19 cellular contexts compared by ENCODE assay signal in the genomic region with DNA sequence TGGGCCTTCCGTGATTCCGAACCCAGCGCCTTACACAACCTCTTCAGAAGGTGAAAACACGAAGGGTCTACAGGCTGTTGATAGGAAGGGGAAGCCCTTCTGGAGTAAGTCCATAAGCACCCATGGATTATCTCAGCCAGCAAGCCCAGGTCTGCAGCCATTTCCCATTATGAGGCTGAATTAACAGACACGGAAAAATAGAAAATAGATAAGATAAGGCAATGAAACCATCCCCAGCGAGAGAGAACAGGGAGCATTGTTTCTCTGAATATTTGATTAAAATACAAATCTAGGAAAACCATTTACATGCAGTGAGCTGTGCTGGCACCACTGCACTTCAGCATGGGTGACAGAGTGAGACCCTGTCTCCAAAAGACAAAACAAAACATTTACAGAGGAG. TPM values are rescaled to one million over a fixed set of nuclear protein-coding genes. Genes with fewer than 3 reads are reported as not detected.
A peak's percentile ranks its signal among the peaks of the same experiment; 100 is the strongest.
DNase-seq lines count a peak whose midpoint lies in the region; ATAC-seq and TF ChIP-seq lines count a peak whose summit lies in the region.
"Had no signal": no experiment of that assay in that cellular context is flagged by ENCODE, and none has a peak within 500 bp of the region (broad histone marks: within the 10 kb centered on the region; RNA-seq: fewer than 3 reads in every experiment).

No MANE protein-coding gene starts in this region.

- H3K36me3 Mint-ChIP-seq in GM23338 (ENCODE audit: low read depth), result no peaks in the 10 kb centered on the region; the same call in 2 of the 3 replicates
- H3K36me3 Mint-ChIP-seq: CD14-positive monocyte; CD4-positive, CD25-positive, alpha-beta regulatory T cell; CD8-positive, alpha-beta T cell had no signal

- no peak overlapping the region for H3K4me3 Mint-ChIP-seq in GM23338
- H3K4me3 Mint-ChIP-seq: B cell; CD4-positive, CD25-positive, alpha-beta regulatory T cell; CD8-positive, alpha-beta T cell had no signal

- H3K4me2 ChIP-seq in SK-N-SH (no peak overlapping the region), GM23338 (no peak overlapping the region), mesendoderm (ENCODE audit: low read length) (no peak overlapping the region)
- H3K4me2 ChIP-seq: A549, BLaER1 had no signal

- POLR2A ChIA-PET in SK-N-SH (lab: Yijun Ruan, JAX), result no interaction called here

- H3K27me3 Mint-ChIP-seq in GM23338 (ENCODE audit: insufficient read depth, low read depth, poor library complexity), result no peaks in the 10 kb centered on the region
- H3K27me3 Mint-ChIP-seq: CD4-positive, CD25-positive, alpha-beta regulatory T cell had no signal

- TF ChIP-seq RAD21 in SK-N-SH (IDR thresholded peaks at IDR 0.05; ENCODE audit: low read length), result no peak

- no peak overlapping the region for H3K4ac ChIP-seq in mesendoderm (ENCODE audit: low read depth, low read length)

- no peak overlapping the region for H4K8ac ChIP-seq in mesendoderm (ENCODE audit: low read depth, low read length)

- H3K79me1 ChIP-seq in mesendoderm (ENCODE audit: low read length), result no peaks in the 10 kb centered on the region

- H2AFZ ChIP-seq in SK-N-SH (ENCODE audit: low read depth), result no peak overlapping the region
- 0 out of 2 replicates have a peak overlapping the region, but pooled peaks have one; percentile 69 for H2AFZ ChIP-seq in GM23338

- peaks cover 11% of the 10 kb centered on the region for H3K9me3 Mint-ChIP-seq in GM23338
- H3K9me3 Mint-ChIP-seq: CD8-positive, alpha-beta T cell had no signal

- H4K20me1 ChIP-seq in SK-N-SH (ENCODE audit: insufficient read depth) (no peaks in the 10 kb centered on the region), GM23338 (replicated peaks; ENCODE audit: insufficient read depth) (no peaks in the 10 kb centered on the region)
- H4K20me1 ChIP-seq: BLaER1 had no signal

- no peak overlapping the region for H2BK5ac ChIP-seq in mesendoderm (ENCODE audit: low read length)

- 65% methylated on average over 6 of the region's 6 CpGs for WGBS in SK-N-SH (ENCODE audit: low lambda C conversion rate)
- no CpG with 5 or more reads among the region's 6 CpGs for WGBS in mesendoderm (ENCODE audit: extremely low coverage, insufficient coverage, low lambda C conversion rate)

- H2BK15ac ChIP-seq in mesendoderm (replicated peaks; ENCODE audit: low read depth), result no peak overlapping the region

- no peak overlapping the region for H3K18ac ChIP-seq in mesendoderm (ENCODE audit: low read length)

- CTCF ChIA-PET in SK-N-SH (lab: Yijun Ruan, JAX), result interaction anchor here (1.0 kb wide), 1 partner anchor 28 kb away, joined by 3 read pairs; no protein-coding TSS in a partner anchor

- DNase-seq in SK-N-SH (peak; percentile 71), GM23338 (ENCODE audit: low spot score) (no peak), mesendoderm (no peak)
- DNase-seq: AML-193; C1 segment of cervical spinal cord; Caco-2; Calu3; CD4-positive, CD25-positive, alpha-beta regulatory T cell; CD8-positive, alpha-beta T cell; DMS79 treated with DMSO at 0.1 percent for 48 hours; GF-D8 had no signal

- ATAC-seq in SK-N-SH treated with all-trans-retinoic acid at 6 μM for 48 hours (no peak), GM23338 (no peak), HG03135 (IDR thresholded peaks at IDR 0.05; ENCODE audit: unreplicated experiment) (no peak)
- ATAC-seq: CD8-positive, alpha-beta T cell had no signal

- no peaks in the 10 kb centered on the region for H3K9me3 ChIP-seq in SK-N-SH
- H3K9me3 ChIP-seq: A549, Caco-2 had no signal

- H3K4me3 ChIP-seq in SK-N-SH (ENCODE audit: low read depth in 2 of 2, low read length in 1 of 2) (no peak overlapping the region), GM23338 (no peak overlapping the region), mesendoderm (ENCODE audit: low read length) (no peak overlapping the region)
- H3K4me3 ChIP-seq: A549, BLaER1 had no signal

- no peaks in the 10 kb centered on the region for H3K4me1 Mint-ChIP-seq in GM23338
- H3K4me1 Mint-ChIP-seq: B cell, CD14-positive monocyte had no signal

- no peak overlapping the region for H3K27ac ChIP-seq in SK-N-SH (ENCODE audit: low read depth in 2 of 2, low read length in 1 of 2)
- H3K27ac ChIP-seq in GM23338 (ENCODE audit: low read depth), result no peak overlapping the region
- H3K27ac ChIP-seq in mesendoderm (ENCODE audit: low read depth, low read length), result no peak overlapping the region
- H3K27ac ChIP-seq: 22Rv1, A549, BLaER1 had no signal

- H3K9me2 ChIP-seq in SK-N-SH (no peaks in the 10 kb centered on the region), GM23338 (ENCODE audit: insufficient read depth) (no peaks in the 10 kb centered on the region)

- H2BK120ac ChIP-seq in mesendoderm (ENCODE audit: low read depth, low read length), result no peak overlapping the region

- no peak overlapping the region for H2AK5ac ChIP-seq in mesendoderm (ENCODE audit: low read length)

- no peak overlapping the region for H4K5ac ChIP-seq in mesendoderm (ENCODE audit: low read length)

- no peak overlapping the region for H3K9ac ChIP-seq in SK-N-SH
- H3K9ac ChIP-seq in mesendoderm (ENCODE audit: low read length), result no peak overlapping the region
- H3K9ac ChIP-seq: BLaER1 had no signal

- TF ChIP-seq EP300 in SK-N-SH (IDR thresholded peaks at IDR 0.05; ENCODE audit: borderline replicate concordance in 1 of 2, low read depth in 1 of 2, low read length in 1 of 2), result no peak; a peak in 1 of 4 replicates

- peaks cover 0 to 2% of the 10 kb centered on the region in 2 experiments; a peak in 1 of 4 replicates for H3K4me1 ChIP-seq in SK-N-SH (ENCODE audit: control insufficient read depth in 1 of 2, insufficient read depth in 2 of 2, low read depth in 1 of 2, low read length in 1 of 2)
- no peaks in the 10 kb centered on the region for H3K4me1 ChIP-seq in GM23338 (ENCODE audit: insufficient read depth)
- H3K4me1 ChIP-seq in mesendoderm (ENCODE audit: control insufficient read depth, low read depth, low read length), result no peaks in the 10 kb centered on the region
- H3K4me1 ChIP-seq: A549, Caco-2 had no signal

- no peak overlapping the region for H3K27ac Mint-ChIP-seq in GM23338
- H3K27ac Mint-ChIP-seq: B cell; CD14-positive monocyte; CD4-positive, CD25-positive, alpha-beta regulatory T cell; CD8-positive, alpha-beta T cell had no signal

- no peak overlapping the region for H3K23ac ChIP-seq in mesendoderm (ENCODE audit: low read length)

- H3K56ac ChIP-seq in mesendoderm (ENCODE audit: low read length), result no peak overlapping the region

- H3F3A ChIP-seq in SK-N-SH (replicated peaks; ENCODE audit: insufficient read depth) (no peaks in the 10 kb centered on the region), GM23338 (replicated peaks; ENCODE audit: low read depth) (no peaks in the 10 kb centered on the region)

- H3K79me2 ChIP-seq in SK-N-SH (ENCODE audit: insufficient read depth), result no peaks in the 10 kb centered on the region
- H3K79me2 ChIP-seq in GM23338 (replicated peaks; ENCODE audit: insufficient read depth), result no peaks in the 10 kb centered on the region
- H3K79me2 ChIP-seq in mesendoderm (ENCODE audit: control insufficient read depth, insufficient read depth, low read length), result no peaks in the 10 kb centered on the region

- H3K27me3 ChIP-seq in SK-N-SH (ENCODE audit: insufficient read depth) (no peaks in the 10 kb centered on the region), GM23338 (ENCODE audit: insufficient read depth) (no peaks in the 10 kb centered on the region), mesendoderm (ENCODE audit: insufficient read depth, low read length, poor library complexity) (no peaks in the 10 kb centered on the region)
- H3K27me3 ChIP-seq: BLaER1 had no signal

- TF ChIP-seq CTCF in SK-N-SH (IDR thresholded peaks at IDR 0.05) (no peak), GM23338 (conservative IDR thresholded peaks at IDR 0.05; ENCODE audit: low read depth in 2 of 2) (no peak)

- H3K36me3 ChIP-seq in SK-N-SH (replicated peaks in 1 of 2; ENCODE audit: control insufficient read depth in 1 of 2, insufficient read depth in 2 of 2, low read length in 1 of 2) (no peaks in the 10 kb centered on the region), GM23338 (ENCODE audit: insufficient read depth) (no peaks in the 10 kb centered on the region), mesendoderm (ENCODE audit: control insufficient read depth, insufficient read depth, low read length) (no peaks in the 10 kb centered on the region)
- H3K36me3 ChIP-seq: BLaER1 had no signal

TF ChIP-seq in SK-N-SH, 30 proteins besides CTCF, POLR2A, EP300 and RAD21 (continues in another document):
- TF ChIP-seq GATA2 (CRISPR knock-in tag; IDR thresholded peaks at IDR 0.05), result peak; percentile 83

TF ChIP-seq in GM23338, 12 proteins besides CTCF, POLR2A, EP300 and RAD21 (continues in another document):
- TF ChIP-seq STAT1 (IDR thresholded peaks at IDR 0.05; ENCODE audit: unreplicated experiment), result no peak
- TF ChIP-seq JUNB (IDR thresholded peaks at IDR 0.05; ENCODE audit: unreplicated experiment), result no peak
- TF ChIP-seq ZNF114 (CRISPR knock-in tag; IDR thresholded peaks at IDR 0.05), result no peak
- TF ChIP-seq POLR2AphosphoS5 (IDR thresholded peaks at IDR 0.05; ENCODE audit: low read depth), result no peak

RNA-seq across cellular contexts. Expression of gene CERS3, which starts 16.2 kb away (rescaled TPM):
- polyA plus RNA-seq in SK-N-SH (2012; rRNA removed), result not detected in 2 replicates
- polyA plus RNA-seq in SK-N-SH (2012; cell fraction: cytosol; rRNA removed), result not detected in 2 replicates
- polyA plus RNA-seq in SK-N-SH (2012; cell fraction: nucleus; rRNA removed), result not detected in 2 replicates
- 0.12 and 2.2 TPM in 2 replicates for total RNA-seq in GM23338 (2014; rRNA removed; shearing (Covaris generic))
- polyA plus RNA-seq in GM23338 (2016; fragmentation: Nextera tagmentation; extraction: Ambion mirVana), result 0.38 and 1.8 TPM in 2 replicates
- polyA plus RNA-seq in mesendoderm (2013, experiment 1 of 2), result 0.56 TPM
- polyA plus RNA-seq in mesendoderm (2013, experiment 2 of 2), result 0.18 TPM
- total RNA-seq: A172, Caco-2 had no signal
- polyA plus RNA-seq: A549, CD14-positive monocyte had no signal

RNA-seq across cellular contexts. Expression of gene LINS1, which starts 57.0 kb away (rescaled TPM):
- polyA plus RNA-seq in SK-N-SH (2012; rRNA removed) (5.0 and 6.9 TPM in 2 replicates), GM23338 (2016; fragmentation: Nextera tagmentation; extraction: Ambion mirVana) (10.4 and 11.7 TPM in 2 replicates)
- 4.6 and 4.7 TPM in 2 replicates for polyA plus RNA-seq in SK-N-SH (2012; cell fraction: cytosol; rRNA removed)
- polyA plus RNA-seq in SK-N-SH (2012; cell fraction: nucleus; rRNA removed), result 10.8 and 22.3 TPM in 2 replicates
- 11.1 and 15.4 TPM in 2 replicates for total RNA-seq in GM23338 (2014; rRNA removed; shearing (Covaris generic))
- 4.5 TPM for polyA plus RNA-seq in mesendoderm (2013, experiment 1 of 2)
- polyA plus RNA-seq in mesendoderm (2013, experiment 2 of 2), result 4.4 TPM

RNA-seq across cellular contexts. Expression of gene ASB7, which starts 57.4 kb away (rescaled TPM):
- polyA plus RNA-seq in SK-N-SH (2012; rRNA removed) (6.1 and 7.7 TPM in 2 replicates), GM23338 (2016; fragmentation: Nextera tagmentation; extraction: Ambion mirVana) (4.1 and 4.6 TPM in 2 replicates)
- 6.7 and 7.4 TPM in 2 replicates for polyA plus RNA-seq in SK-N-SH (2012; cell fraction: cytosol; rRNA removed)
- polyA plus RNA-seq in SK-N-SH (2012; cell fraction: nucleus; rRNA removed), result 4.7 and 7.1 TPM in 2 replicates
- total RNA-seq in GM23338 (2014; rRNA removed; shearing (Covaris generic)), result 11.4 and 13.9 TPM in 2 replicates
- 4.5 TPM for polyA plus RNA-seq in mesendoderm (2013, experiment 1 of 2)
- 4.8 TPM for polyA plus RNA-seq in mesendoderm (2013, experiment 2 of 2)
